In the genomic region with DNA sequence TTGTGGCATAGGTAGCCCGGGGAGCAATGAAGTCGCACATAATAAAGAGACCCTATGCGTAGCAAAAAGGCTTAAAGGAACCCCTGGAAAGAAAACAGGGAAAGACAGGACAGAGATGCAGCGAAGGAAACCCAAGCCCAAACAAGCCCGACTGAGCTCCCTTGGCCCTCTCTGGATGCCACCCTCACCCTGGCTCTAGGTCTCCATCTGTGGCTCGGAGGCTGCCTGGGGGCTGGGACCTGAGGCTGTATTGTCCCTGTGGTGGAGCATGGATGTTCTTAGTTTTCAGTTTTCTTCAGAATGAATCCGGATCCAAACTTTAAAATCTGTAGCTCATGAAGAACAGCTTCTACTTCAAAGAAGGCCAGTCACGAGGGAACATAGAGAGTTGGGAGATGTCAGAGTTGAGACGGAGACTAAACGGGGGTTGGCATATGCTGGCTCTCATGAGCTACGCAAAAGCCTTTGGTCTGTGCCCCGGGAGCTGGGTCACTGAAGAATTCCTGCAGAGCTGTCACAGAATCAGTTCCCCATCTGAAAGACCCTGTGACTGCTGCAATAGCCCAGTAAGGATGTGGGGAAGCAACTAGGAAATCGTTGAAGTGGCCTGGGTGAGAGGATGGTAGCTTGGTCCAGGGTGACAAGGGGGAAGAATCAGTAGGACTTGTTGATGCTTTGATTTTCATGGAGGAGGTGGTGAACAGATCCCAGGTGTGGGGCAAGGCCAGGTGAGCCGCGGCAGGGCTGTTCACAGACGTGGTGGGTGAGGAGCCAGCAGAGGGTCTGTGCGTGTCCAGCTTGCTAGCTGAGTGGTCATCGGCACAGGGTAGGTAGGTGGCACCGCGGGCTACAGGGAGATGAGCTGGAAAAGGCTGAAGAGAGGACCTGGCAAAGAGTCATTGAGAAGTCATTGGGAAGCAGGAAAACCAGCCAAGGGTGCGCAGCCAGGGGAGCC, we compare ENCODE assay signal across 25 cellular contexts. TPM values are rescaled to one million over a fixed set of nuclear protein-coding genes. Genes with fewer than 3 reads are reported as not detected.
DNase-seq lines count a peak whose midpoint lies in the region; ATAC-seq and TF ChIP-seq lines count a peak whose summit lies in the region.
"Had no signal": no experiment of that assay in that cellular context is flagged by ENCODE, and none has a peak within 500 bp of the region (broad histone marks: within the 10 kb centered on the region; RNA-seq: fewer than 3 reads in every experiment).

No MANE protein-coding gene starts in this region.

- H3K4ac ChIP-seq in H9 (ENCODE audit: low read depth, low read length) = no peak overlapping the region

- H3K36me3 Mint-ChIP-seq in activated naive CD8-positive, alpha-beta T cell treated with anti-CD3 and anti-CD28 coated beads for 36 hours = no peaks in the 10 kb centered on the region
- no peaks in the 10 kb centered on the region for H3K36me3 Mint-ChIP-seq in activated naive CD8-positive, alpha-beta T cell treated with anti-CD3 and anti-CD28 coated beads, Interleukin-2, amount 50 U/mL, for 24 hours (ENCODE audit: low read depth)
- peaks cover 2 to 10% (median 3%) of the 10 kb centered on the region in 3 experiments; a peak in 4 of 7 replicates for H3K36me3 Mint-ChIP-seq in H9 (ENCODE audit: insufficient read depth in 1 of 3, low read depth in 3 of 3)
- H3K36me3 Mint-ChIP-seq in progenitor cell of endocrine pancreas (ENCODE audit: insufficient read depth) = no peaks in the 10 kb centered on the region
- H3K36me3 Mint-ChIP-seq: CD8-positive, alpha-beta T cell had no signal

- H2AK5ac ChIP-seq in H9 (ENCODE audit: insufficient read length, low read length) = no peak overlapping the region

- peak overlapping the region; percentile 36 for H3K27ac Mint-ChIP-seq in activated naive CD8-positive, alpha-beta T cell treated with anti-CD3 and anti-CD28 coated beads for 36 hours
- no peak overlapping the region for H3K27ac Mint-ChIP-seq in activated naive CD8-positive, alpha-beta T cell treated with anti-CD3 and anti-CD28 coated beads, Interleukin-2, amount 50 U/mL, for 24 hours
- peak overlapping the region in 2 of 3 experiments; percentile 2; a peak in 3 of 7 replicates for H3K27ac Mint-ChIP-seq in H9
- peak overlapping the region; percentile 43 for H3K27ac Mint-ChIP-seq in progenitor cell of endocrine pancreas
- H3K27ac Mint-ChIP-seq: CD8-positive, alpha-beta T cell had no signal

- peaks cover 5% of the 10 kb centered on the region for H3K27me3 Mint-ChIP-seq in activated naive CD8-positive, alpha-beta T cell treated with anti-CD3 and anti-CD28 coated beads for 36 hours
- peaks cover 4% of the 10 kb centered on the region for H3K27me3 Mint-ChIP-seq in activated naive CD8-positive, alpha-beta T cell treated with anti-CD3 and anti-CD28 coated beads, Interleukin-2, amount 50 U/mL, for 24 hours
- H3K27me3 Mint-ChIP-seq in H9 (ENCODE audit: low read depth) = no peaks in the 10 kb centered on the region
- H3K27me3 Mint-ChIP-seq in progenitor cell of endocrine pancreas = peaks cover 19% of the 10 kb centered on the region

- no peaks in the 10 kb centered on the region for H3K4me1 ChIP-seq in H9 (ENCODE audit: insufficient read depth, low read length)

- H2BK15ac ChIP-seq in H9 (ENCODE audit: low read depth, low read length) = no peak overlapping the region

- H3K27ac ChIP-seq in H9 (ENCODE audit: insufficient read length, low read depth, low read length) = no peak overlapping the region
- H3K27ac ChIP-seq: KMS-11, PC-9 had no signal

- no peak overlapping the region for H2BK120ac ChIP-seq in H9 (ENCODE audit: low read depth, low read length, poor library complexity, severe bottlenecking)

- H2BK5ac ChIP-seq in H9 (ENCODE audit: insufficient read length, low read length) = no peak overlapping the region

- no peak overlapping the region for H4K8ac ChIP-seq in H9 (replicated peaks; ENCODE audit: insufficient read length, low read depth, low read length)

- DNase-seq in activated naive CD8-positive, alpha-beta T cell treated with anti-CD3 and anti-CD28 coated beads for 36 hours = no peak
- DNase-seq in activated naive CD8-positive, alpha-beta T cell treated with anti-CD3 and anti-CD28 coated beads, Interleukin-2, amount 50 U/mL, for 24 hours = no peak
- DNase-seq in H9 = peak; percentile 18
- DNase-seq in globus pallidus (ENCODE audit: low spot score) = peak; percentile 37
- no peak for DNase-seq in progenitor cell of endocrine pancreas (ENCODE audit: low spot score, unreplicated experiment)
- no peak for DNase-seq in SKM-1 treated with dmso at 0.1 percent for 144 hours (lab: John Stamatoyannopoulos, UW; ENCODE audit: unreplicated experiment)
- DNase-seq in anterior cingulate cortex (lab: John Stamatoyannopoulos, UW) = no peak
- DNase-seq: AML-193; CD8-positive, alpha-beta T cell; DND-41; H7; HFFc6; IMR-90; NCI-H1105; NCI-H146; NCI-H2029; NCI-H2227 treated with DMSO at 0.1 percent for 48 hours; NCI-H510A; NCI-H748 treated with DMSO at 0.1 percent for 48 hours; PC-9; RPMI8226; SIG-M5; SK-N-SH had no signal

- H2BK20ac ChIP-seq in H9 (ENCODE audit: low read depth, low read length, poor library complexity, severe bottlenecking) = no peak overlapping the region

- no peak overlapping the region for H3K56ac ChIP-seq in H9 (ENCODE audit: insufficient read length, low read depth, low read length)

- no peak overlapping the region for H3T11ph ChIP-seq in H9 (ENCODE audit: low read length)

- H3K27me3 ChIP-seq in H9 (ENCODE audit: insufficient read depth, low read length) = no peaks in the 10 kb centered on the region

- no CpG with 5 or more reads among the region's 21 CpGs for WGBS in H9 (ENCODE audit: extremely low coverage, insufficient read length, low lambda C conversion rate)

- TF ChIP-seq CTCF in H9 (conservative IDR thresholded peaks at IDR 0.05) (no peak), progenitor cell of endocrine pancreas (IDR thresholded peaks at IDR 0.05; ENCODE audit: unreplicated experiment) (no peak)

- H3K4me3 Mint-ChIP-seq in activated naive CD8-positive, alpha-beta T cell treated with anti-CD3 and anti-CD28 coated beads for 36 hours = no peak overlapping the region
- H3K4me3 Mint-ChIP-seq in activated naive CD8-positive, alpha-beta T cell treated with anti-CD3 and anti-CD28 coated beads, Interleukin-2, amount 50 U/mL, for 24 hours = no peak overlapping the region
- H3K4me3 Mint-ChIP-seq in H9 (no peak overlapping the region), progenitor cell of endocrine pancreas (ENCODE audit: low read depth) (no peak overlapping the region)
- H3K4me3 Mint-ChIP-seq: CD8-positive, alpha-beta T cell; HFFc6 had no signal

- no peaks in the 10 kb centered on the region for H3K9me3 ChIP-seq in H9 (ENCODE audit: control insufficient read depth, low read depth, low read length)
- H3K9me3 ChIP-seq: SK-N-SH had no signal

- H4K20me1 ChIP-seq in H9 (ENCODE audit: control insufficient read depth, insufficient read depth, insufficient read length) = no peaks in the 10 kb centered on the region

- no peak overlapping the region for H3K18ac ChIP-seq in H9 (ENCODE audit: insufficient read length, low read depth, low read length)

- no peaks in the 10 kb centered on the region for H3K4me1 Mint-ChIP-seq in activated naive CD8-positive, alpha-beta T cell treated with anti-CD3 and anti-CD28 coated beads for 36 hours
- H3K4me1 Mint-ChIP-seq in activated naive CD8-positive, alpha-beta T cell treated with anti-CD3 and anti-CD28 coated beads, Interleukin-2, amount 50 U/mL, for 24 hours = no peaks in the 10 kb centered on the region
- H3K4me1 Mint-ChIP-seq in H9 (peaks cover 0 to 13% of the 10 kb centered on the region in 2 experiments; a peak in 2 of 4 replicates), progenitor cell of endocrine pancreas (ENCODE audit: low read depth) (peaks cover 8% of the 10 kb centered on the region)

- H2AFZ ChIP-seq in H9 (ENCODE audit: low read length) = no peak overlapping the region
- H2AFZ ChIP-seq: PC-9 had no signal

- H4K5ac ChIP-seq in H9 (ENCODE audit: insufficient read length, low read depth, low read length) = no peak overlapping the region

- H3K9me3 Mint-ChIP-seq in activated naive CD8-positive, alpha-beta T cell treated with anti-CD3 and anti-CD28 coated beads for 36 hours = no peaks in the 10 kb centered on the region
- H3K9me3 Mint-ChIP-seq in activated naive CD8-positive, alpha-beta T cell treated with anti-CD3 and anti-CD28 coated beads, Interleukin-2, amount 50 U/mL, for 24 hours = no peaks in the 10 kb centered on the region
- H3K9me3 Mint-ChIP-seq in H9 = no peaks in the 10 kb centered on the region
- no peaks in the 10 kb centered on the region for H3K9me3 Mint-ChIP-seq in progenitor cell of endocrine pancreas (ENCODE audit: low read depth)
- H3K9me3 Mint-ChIP-seq: CD8-positive, alpha-beta T cell; HFFc6 had no signal

- no peak for ATAC-seq in activated naive CD8-positive, alpha-beta T cell treated with anti-CD3 and anti-CD28 coated beads, Interleukin-2, amount 50 U/mL, for 24 hours
- ATAC-seq in GM19035 (IDR thresholded peaks at IDR 0.05; ENCODE audit: unreplicated experiment) = no peak
- ATAC-seq: CD8-positive, alpha-beta T cell had no signal

- H3K9ac ChIP-seq in H9 (ENCODE audit: extremely low read depth, insufficient read length, low read length) = no peak overlapping the region
- H3K9ac ChIP-seq: KMS-11, SK-N-SH had no signal

- H3K79me2 ChIP-seq in H9 (ENCODE audit: insufficient read depth, low read length) = no peaks in the 10 kb centered on the region

- no peak overlapping the region for H3K14ac ChIP-seq in H9 (ENCODE audit: insufficient read depth, low read length)

- H3K4me2 ChIP-seq in H9 (ENCODE audit: insufficient read depth, insufficient read length, low read length) = no peak overlapping the region
- H3K4me2 ChIP-seq: KMS-11, PC-9 had no signal

- no peak overlapping the region for H2BK12ac ChIP-seq in H9 (ENCODE audit: insufficient read length, low read depth, low read length)

- no peak overlapping the region for H4K91ac ChIP-seq in H9 (ENCODE audit: insufficient read length, low read depth, low read length)

- H3K23ac ChIP-seq in H9 (ENCODE audit: insufficient read length, low read depth, low read length) = no peak overlapping the region

- H3K79me1 ChIP-seq in H9 (ENCODE audit: insufficient read depth, low read depth, low read length, poor library complexity, severe bottlenecking) = no peaks in the 10 kb centered on the region

- H3K23me2 ChIP-seq in H9 (ENCODE audit: insufficient read length, low read depth, low read length, poor library complexity, severe bottlenecking) = no peaks in the 10 kb centered on the region

RNA-seq across cellular contexts. Expression of a gene that starts 35.2 kb away (rescaled TPM):
- not detected for total RNA-seq in activated naive CD8-positive, alpha-beta T cell treated with anti-CD3 and anti-CD28 coated beads for 36 hours
- total RNA-seq in H9 (2021) = 4.7 and 5.4 TPM in 2 replicates
- total RNA-seq in progenitor cell of endocrine pancreas = 0.19 and 0.38 TPM in 2 replicates
- total RNA-seq: CD8-positive, alpha-beta T cell; IMR-90 had no signal

Comparison
In these comparisons a context has a peak if more than half of its experiments do, and no peak if none do; other contexts are left out.
1. DNase-seq: peak in H9 (single experiment) and globus pallidus (single experiment); none in activated naive CD8-positive, alpha-beta T cell treated with anti-CD3 and anti-CD28 coated beads for 36 hours (single experiment), activated naive CD8-positive, alpha-beta T cell treated with anti-CD3 and anti-CD28 coated beads, Interleukin-2, amount 50 U/mL, for 24 hours (single experiment), progenitor cell of endocrine pancreas (single experiment), SKM-1 treated with dmso at 0.1 percent for 144 hours (single experiment) and anterior cingulate cortex (0 of 58).